In genomic region chr9:87868635-87869034, GRCh38 we compare ENCODE assay signal across 1 cellular context.
TF ChIP-seq lines count a peak whose summit lies in the region.

No MANE protein-coding gene starts in this region.

TF ChIP-seq in WTC11, 78 proteins besides CTCF, POLR2A, EP300 and RAD21 (continued from another document):
- TF ChIP-seq ZBTB21 (CRISPR knock-in tag; IDR thresholded peaks at IDR 0.05; ENCODE audit: borderline replicate concordance) = no peak
